In genomic region chr3:49653636-49654035, GRCh38 we compare ENCODE assay signal across 23 cellular contexts.
"Had no signal": no experiment of that assay in that cellular context is flagged by ENCODE, and none has a peak within 500 bp of the region (broad histone marks: within the 10 kb centered on the region; RNA-seq: fewer than 3 reads in every experiment).

No MANE protein-coding gene starts in this region.

- FAIRE-seq: colon, frontal cortex, islet of Langerhans, small intestine, urothelium cell line had no signal

- H3K4me1 ChIP-seq: parathyroid adenoma, right lobe of liver, tibial nerve, upper lobe of left lung had no signal

- H3K36me3 Mint-ChIP-seq: mesothelial cell of epicardium; naive thymus-derived CD4-positive, alpha-beta T cell; stimulated activated naive B cell treated with anti-CD40 and anti-IgM and Interleukin-4, amounts not matched to agents 10 μg/mL and 1 μg/mL and 100 μg/mL, for 72 hours had no signal

- H3K27me3 ChIP-seq: dorsolateral prefrontal cortex, right lobe of liver, tibial nerve, upper lobe of left lung had no signal

- H3K4me3 ChIP-seq: dorsolateral prefrontal cortex, lung, mucosa of descending colon, right lobe of liver, thoracic aorta, tibial nerve, upper lobe of left lung had no signal

- H3K4me3 Mint-ChIP-seq: mesothelial cell of epicardium; naive thymus-derived CD4-positive, alpha-beta T cell; stimulated activated naive B cell treated with anti-CD40 and anti-IgM and Interleukin-4, amounts not matched to agents 10 μg/mL and 1 μg/mL and 100 μg/mL, for 72 hours; stimulated activated naive CD8-positive, alpha-beta T cell treated with anti-CD3 and anti-CD28 coated beads, Interleukin-15, Interleukin-2, amounts not matched to agents 100 ng/mL and 50 ng/mL, for 24 hours had no signal

- H3K79me2 ChIP-seq: parathyroid adenoma had no signal

- H3K36me3 ChIP-seq: neutrophil, right lobe of liver, thoracic aorta, upper lobe of left lung had no signal

- H3K27ac ChIP-seq: neutrophil, parathyroid adenoma, right lobe of liver, thoracic aorta, tibial nerve, upper lobe of left lung had no signal

- DNase-seq: dorsolateral prefrontal cortex; effector CD4-positive, alpha-beta T cell; mesenchymal stem cell; mucosa of descending colon; naive thymus-derived CD4-positive, alpha-beta T cell; right lobe of liver; small intestine; stimulated activated CD4-positive, alpha-beta T cell treated with anti-CD3 and anti-CD28 coated beads, Interleukin-15, amount 100 ng/mL, for 24 hours; stimulated activated CD4-positive, alpha-beta T cell treated with anti-CD3 and anti-CD28 coated beads, Interleukin-2, amount 100 ng/mL, for 48 hours; stimulated activated naive B cell treated with anti-CD40 and anti-IgM and Interleukin-4, amounts not matched to agents 10 μg/mL and 1 μg/mL and 100 μg/mL, for 72 hours had no signal

- H3K27me3 Mint-ChIP-seq: progenitor cell of endocrine pancreas; stimulated activated naive CD8-positive, alpha-beta T cell treated with anti-CD3 and anti-CD28 coated beads, Interleukin-15, Interleukin-2, amounts not matched to agents 100 ng/mL and 50 ng/mL, for 24 hours had no signal

- H2AFZ ChIP-seq: parathyroid adenoma had no signal

- H3K9me3 ChIP-seq: mucosa of descending colon, neutrophil, right lobe of liver, thoracic aorta, tibial nerve, upper lobe of left lung had no signal

- H3K9ac ChIP-seq: parathyroid adenoma had no signal

- H3K27ac Mint-ChIP-seq: mesothelial cell of epicardium; naive thymus-derived CD4-positive, alpha-beta T cell; progenitor cell of endocrine pancreas; stimulated activated naive B cell treated with anti-CD40 and anti-IgM and Interleukin-4, amounts not matched to agents 10 μg/mL and 1 μg/mL and 100 μg/mL, for 72 hours; stimulated activated naive CD8-positive, alpha-beta T cell treated with anti-CD3 and anti-CD28 coated beads, Interleukin-15, Interleukin-2, amounts not matched to agents 100 ng/mL and 50 ng/mL, for 24 hours had no signal

- H3K9me3 Mint-ChIP-seq: mesothelial cell of epicardium; naive thymus-derived CD4-positive, alpha-beta T cell; stimulated activated naive B cell treated with anti-CD40 and anti-IgM and Interleukin-4, amounts not matched to agents 10 μg/mL and 1 μg/mL and 100 μg/mL, for 72 hours; stimulated activated naive CD8-positive, alpha-beta T cell treated with anti-CD3 and anti-CD28 coated beads, Interleukin-15, Interleukin-2, amounts not matched to agents 100 ng/mL and 50 ng/mL, for 24 hours had no signal
